In genomic region chr10:73405556-73405955, GRCh38 we compare ENCODE assay signal across 17 cellular contexts. TPM values are rescaled to one million over a fixed set of nuclear protein-coding genes. Genes with fewer than 3 reads are reported as not detected.
DNase-seq lines count a peak whose midpoint lies in the region; ATAC-seq, FAIRE-seq and TF ChIP-seq lines count a peak whose summit lies in the region.
"Had no signal": no experiment of that assay in that cellular context is flagged by ENCODE, and none has a peak within 500 bp of the region (broad histone marks: within the 10 kb centered on the region; RNA-seq: fewer than 3 reads in every experiment).

No MANE protein-coding gene starts in this region.

- no peaks in the 10 kb centered on the region for H3K9me2 ChIP-seq in OCI-LY7 (ENCODE audit: insufficient read depth, low read length)

- H3K36me3 Mint-ChIP-seq in endodermal cell (ENCODE audit: low read depth) = peaks cover 25% of the 10 kb centered on the region

- intact Hi-C loops in OCI-LY7 (cut with micrococcal nuclease; ENCODE audit: unreplicated experiment) (no loop called here), gastrocnemius medialis (cut with DNase I; ENCODE audit: low total_unique reads) (no loop called here)

- peaks cover 89% of the 10 kb centered on the region for H3K79me2 ChIP-seq in OCI-LY7 (ENCODE audit: insufficient read depth, low read depth, low read length)

- H3K27ac Mint-ChIP-seq in endodermal cell = peak overlapping the region; percentile 0

- 0 out of 2 replicates have a peak, but pooled peaks cover 7% of the 10 kb centered on the region for H4K20me1 ChIP-seq in OCI-LY7 (ENCODE audit: insufficient read depth, low read length)

- no peak overlapping the region for H3K4me3 Mint-ChIP-seq in endodermal cell
- H3K4me3 Mint-ChIP-seq: CD14-positive monocyte; CD4-positive, alpha-beta memory T cell had no signal

- H3K4me3 ChIP-seq in OCI-LY7 (ENCODE audit: low read depth, low read length, poor library complexity, severe bottlenecking) (no peak overlapping the region), endodermal cell (ENCODE audit: low read length) (no peak overlapping the region), gastrocnemius medialis (no peak overlapping the region)
- H3K4me3 ChIP-seq: BLaER1, GM23248, HAP-1 had no signal

- H3K9me3 ChIP-seq in OCI-LY7 (ENCODE audit: low read length) = 0 out of 2 replicates have a peak, but pooled peaks cover 5% of the 10 kb centered on the region
- peaks cover 14% of the 10 kb centered on the region for H3K9me3 ChIP-seq in endodermal cell (ENCODE audit: control insufficient read depth, low read length)
- no peaks in the 10 kb centered on the region for H3K9me3 ChIP-seq in gastrocnemius medialis
- H3K9me3 ChIP-seq: BLaER1, HAP-1 had no signal

- DNase-seq in GM12891 (ENCODE audit: insufficient read length, low spot score) (no peak), OCI-LY7 (ENCODE audit: low spot score) (peak; percentile 5), endodermal cell (no peak), gastrocnemius medialis (no peak), NCI-H226 (no peak)
- no peak for DNase-seq in stimulated activated CD4-positive, alpha-beta T cell treated with anti-CD3 and anti-CD28 coated beads, Interleukin-15, amount 100 ng/mL, for 24 hours
- DNase-seq: 8988T; CD4-positive, alpha-beta memory T cell; DMS153; DMS79; GDM1; GM23248 had no signal

- TF ChIP-seq CTCF in OCI-LY7 (conservative IDR thresholded peaks at IDR 0.05; ENCODE audit: low read length) (no peak), endodermal cell (conservative IDR thresholded peaks at IDR 0.05) (no peak), gastrocnemius medialis (IDR thresholded peaks at IDR 0.05 in 4 of 5, conservative IDR thresholded peaks at IDR 0.05 in 1 of 5) (no peak)

- peak; percentile 5 for FAIRE-seq in GM12891 (lab: Jason Lieb, UNC)

- H3K4me1 Mint-ChIP-seq in endodermal cell = peaks cover 24% of the 10 kb centered on the region

- in situ Hi-C loops in gastrocnemius medialis (cut with MboI; ENCODE audit: low sequenced_read_pairs in 4 of 4) = no loop called here

- no peak overlapping the region for H3K9ac ChIP-seq in endodermal cell (ENCODE audit: extremely low read depth, low read length, poor library complexity, severe bottlenecking)
- H3K9ac ChIP-seq: BLaER1, GM23248 had no signal

- no peak overlapping the region for H2AFZ ChIP-seq in OCI-LY7 (ENCODE audit: low read length)
- H2AFZ ChIP-seq: GM23248 had no signal

- 78% methylated on average over 3 of the region's 3 CpGs; no CpG with 5 or more reads in 1 of the 2 experiments for whole genome bisulfite sequencing in endodermal cell (ENCODE audit: insufficient coverage in 1 of 2, insufficient read length in 1 of 2), 2 experiments

- H3K4me2 ChIP-seq in OCI-LY7 (ENCODE audit: low read length) = peak overlapping the region; percentile 16; the same call in 1 of the 2 replicates
- H3K4me2 ChIP-seq: BLaER1 had no signal

- H3K36me3 ChIP-seq in OCI-LY7 (ENCODE audit: insufficient read depth, low read length) (peaks cover 24% of the 10 kb centered on the region), endodermal cell (ENCODE audit: control insufficient read depth, insufficient read depth, low read length) (peaks cover 18% of the 10 kb centered on the region), gastrocnemius medialis (peaks cover 0 to 10% of the 10 kb centered on the region in 2 donors)
- H3K36me3 ChIP-seq: HAP-1 had no signal

- ATAC-seq in gastrocnemius medialis = no peak
- no peak for ATAC-seq in GM18511 (IDR thresholded peaks at IDR 0.05; ENCODE audit: unreplicated experiment)

- H3K27me3 ChIP-seq in endodermal cell (ENCODE audit: control insufficient read depth, insufficient read depth, low read length, poor library complexity, severe bottlenecking) (no peaks in the 10 kb centered on the region), gastrocnemius medialis (no peaks in the 10 kb centered on the region)
- H3K27me3 ChIP-seq: BLaER1 had no signal

- no TSS peak for BruUV-seq in OCI-LY7 (replicated peaks; lab: Mats Ljungman, UMichigan)

- no peaks in the 10 kb centered on the region for H3K27me3 Mint-ChIP-seq in endodermal cell (ENCODE audit: insufficient read depth)
- H3K27me3 Mint-ChIP-seq: CD4-positive, alpha-beta memory T cell had no signal

- TF ChIP-seq POLR2A in GM12891 (IDR thresholded peaks at IDR 0.05; ENCODE audit: low read depth, low read length) = no peak
- no peak for TF ChIP-seq POLR2A in gastrocnemius medialis (IDR thresholded peaks at IDR 0.05)

- H3K4me1 ChIP-seq in OCI-LY7 (ENCODE audit: insufficient read depth, low read length, poor library complexity, severe bottlenecking) (peaks cover 12% of the 10 kb centered on the region), endodermal cell (ENCODE audit: control insufficient read depth, insufficient read depth, low read length) (no peaks in the 10 kb centered on the region), gastrocnemius medialis (peaks cover 59 to 81% of the 10 kb centered on the region in 2 donors)
- H3K4me1 ChIP-seq: BLaER1, HAP-1 had no signal

- CTCF ChIA-PET in OCI-LY7 (lab: Charles Lee; ENCODE audit: unreplicated experiment) = no interaction called here

- POLR2A ChIA-PET in OCI-LY7 (lab: Charles Lee) = no interaction called here

- H3K9me3 Mint-ChIP-seq in endodermal cell = peaks cover 3% of the 10 kb centered on the region

- H3K27ac ChIP-seq in OCI-LY7 (ENCODE audit: low read depth, low read length, poor library complexity, severe bottlenecking) (no peak overlapping the region), endodermal cell (ENCODE audit: low read depth, low read length) (no peak overlapping the region), gastrocnemius medialis (peak overlapping the region; percentile 43 to 70 (median 63))
- H3K27ac ChIP-seq: BLaER1, GM23248 had no signal

TF ChIP-seq in GM12891, 5 proteins besides CTCF, POLR2A, EP300 and RAD21:
- no peak for TF ChIP-seq POU2F2 (IDR thresholded peaks at IDR 0.05; ENCODE audit: low read depth, low read length)

RNA-seq across cellular contexts. Expression of gene ANXA7, which starts 8.3 kb away (rescaled TPM):
- 71.7 TPM for polyA plus RNA-seq in GM12891 (2012; ENCODE audit: low read depth, missing spikeins)
- total RNA-seq in OCI-LY7 (2014; rRNA removed; shearing (Covaris generic)) = 36.5 and 52.0 TPM in 2 replicates
- 86.5 and 86.6 TPM in 2 replicates for total RNA-seq in OCI-LY7 (2022)
- 10 to 100 TPM; 69.2 to 82.3 TPM for total RNA-seq in endodermal cell
- polyA plus RNA-seq in endodermal cell (2013, experiment 1 of 2) = 54.1 TPM
- 58.7 TPM for polyA plus RNA-seq in endodermal cell (2013, experiment 2 of 2)
- total RNA-seq in gastrocnemius medialis = 100 to 1,000 TPM; 169 to 203 (median 186) TPM

RNA-seq across cellular contexts. Expression of gene MSS51, which starts 27.8 kb away (rescaled TPM):
- 0.80 TPM for polyA plus RNA-seq in GM12891 (2012; ENCODE audit: low read depth, missing spikeins)
- total RNA-seq in OCI-LY7 (2014; rRNA removed; shearing (Covaris generic)) = 2.3 and 3.9 TPM in 2 replicates
- 4.2 and 4.4 TPM in 2 replicates for total RNA-seq in OCI-LY7 (2022)
- 1 to 10 TPM; 3.9 to 4.0 TPM for total RNA-seq in endodermal cell
- 1.3 TPM for polyA plus RNA-seq in endodermal cell (2013, experiment 1 of 2)
- 1.5 TPM for polyA plus RNA-seq in endodermal cell (2013, experiment 2 of 2)
- 10 to 100 TPM in 3 of 4 donors, 1 to 10 TPM in 1; 1.4 to 49.4 (median 30.4) TPM for total RNA-seq in gastrocnemius medialis
- polyA plus RNA-seq: CD14-positive monocyte had no signal

RNA-seq across cellular contexts. Expression of gene CFAP70, which starts 46.9 kb away (rescaled TPM):
- 0.94 TPM for polyA plus RNA-seq in GM12891 (2012; ENCODE audit: low read depth, missing spikeins)
- 0.26 and 1.9 TPM in 2 replicates for total RNA-seq in OCI-LY7 (2014; rRNA removed; shearing (Covaris generic))
- total RNA-seq in OCI-LY7 (2022) = 0.94 and 1.1 TPM in 2 replicates
- total RNA-seq in endodermal cell = under 1 TPM; 0.58 to 0.77 TPM
- 0.53 TPM for polyA plus RNA-seq in endodermal cell (2013, experiment 1 of 2)
- polyA plus RNA-seq in endodermal cell (2013, experiment 2 of 2) = 0.50 TPM
- total RNA-seq in gastrocnemius medialis = 1 to 10 TPM in 2 of 4 donors, under 1 TPM in 2; 0.20 to 1.8 (median 1.1) TPM
- total RNA-seq: HT-29 had no signal

Comparison
In these comparisons a context has a peak if more than half of its experiments do, and no peak if none do; other contexts are left out.
1. H3K27ac ChIP-seq: peak in gastrocnemius medialis (4 of 4); none in OCI-LY7 (single experiment) and endodermal cell (single experiment).